Comparison of ENCODE assay signal across 9 cellular contexts in genomic region chr4:83212041-83212851, GRCh38.
DNase-seq lines count a peak whose midpoint lies in the region; ATAC-seq, FAIRE-seq and TF ChIP-seq lines count a peak whose summit lies in the region.
"Had no signal": no experiment of that assay in that cellular context is flagged by ENCODE, and none has a peak within 500 bp of the region (broad histone marks: within the 10 kb centered on the region; RNA-seq: fewer than 3 reads in every experiment).

No MANE protein-coding gene starts in this region.

- H3K36me3 ChIP-seq in KMS-11 (ENCODE audit: insufficient read depth) (no peaks in the 10 kb centered on the region), neural progenitor cell (no peaks in the 10 kb centered on the region)

- H3K27me3 ChIP-seq in KMS-11 (ENCODE audit: insufficient read depth, low read depth), result no peaks in the 10 kb centered on the region
- no peaks in the 10 kb centered on the region for H3K27me3 ChIP-seq in neural progenitor cell

- no peaks in the 10 kb centered on the region for H4K20me1 ChIP-seq in KMS-11 (ENCODE audit: insufficient read depth)
- no peaks in the 10 kb centered on the region for H4K20me1 ChIP-seq in neural progenitor cell (ENCODE audit: low read depth)

- peaks cover 5% of the 10 kb centered on the region for H3K9me3 ChIP-seq in neural progenitor cell (ENCODE audit: low read depth)

- no peak overlapping the region for H3K27ac Mint-ChIP-seq in neural progenitor cell
- H3K27ac Mint-ChIP-seq: dendritic cell treated with granulocyte-macrophage colony-stimulating factor and Interleukin-4, amounts not matched to agents 40 ng/mL and 50 ng/mL, for 4 days had no signal

- H3K9ac ChIP-seq in KMS-11 (no peak overlapping the region; the same call in 1 of the 2 replicates), neural progenitor cell (no peak overlapping the region)

- no peak overlapping the region for H2AFZ ChIP-seq in KMS-11 (ENCODE audit: low read depth)
- H2AFZ ChIP-seq in neural progenitor cell (replicated peaks), result no peak overlapping the region

- ATAC-seq in GM21528 (IDR thresholded peaks at IDR 0.05; ENCODE audit: low FRiP score, unreplicated experiment), result peak; percentile 93
- ATAC-seq in sciatic nerve, result peak; percentile 32

- H3K36me3 Mint-ChIP-seq in neural progenitor cell, result no peaks in the 10 kb centered on the region

- no peak overlapping the region for H3K4me3 Mint-ChIP-seq in neural progenitor cell
- H3K4me3 Mint-ChIP-seq: dendritic cell treated with granulocyte-macrophage colony-stimulating factor and Interleukin-4, amounts not matched to agents 40 ng/mL and 50 ng/mL, for 4 days had no signal

- peaks cover 4% of the 10 kb centered on the region for H3K9me3 Mint-ChIP-seq in neural progenitor cell
- H3K9me3 Mint-ChIP-seq: dendritic cell treated with granulocyte-macrophage colony-stimulating factor and Interleukin-4, amounts not matched to agents 40 ng/mL and 50 ng/mL, for 4 days had no signal

- DNase-seq in GM12865 (ENCODE audit: low read depth), result peak; percentile 90
- peak; percentile 33 for DNase-seq in activated T-helper 1 cell treated with Interleukin-2 at 50 U/mL for 16 hours (ENCODE audit: low read depth)
- no peak for DNase-seq in sciatic nerve (ENCODE audit: low spot score)
- no peak for DNase-seq in HTR-8/SVneo (ENCODE audit: insufficient read length, low spot score)
- no peak for DNase-seq in neural progenitor cell (ENCODE audit: low spot score)
- DNase-seq in H4 (ENCODE audit: low spot score), result no peak

- H3K79me2 ChIP-seq in KMS-11 (ENCODE audit: insufficient read depth, low read depth) (no peaks in the 10 kb centered on the region), neural progenitor cell (ENCODE audit: low read depth) (no peaks in the 10 kb centered on the region)

- FAIRE-seq in HTR-8/SVneo (lab: Jason Lieb, UNC), result no peak

- peaks cover 5% of the 10 kb centered on the region for H3K27me3 Mint-ChIP-seq in neural progenitor cell (ENCODE audit: insufficient read depth, low read depth)

- H3K4me2 ChIP-seq in KMS-11 (peak overlapping the region; percentile 53), neural progenitor cell (no peak overlapping the region)

- H3K4me3 ChIP-seq in GM12865 (ENCODE audit: low read depth, low read length) (no peak overlapping the region), KMS-11 (IDR thresholded peaks at IDR 0.05; ENCODE audit: insufficient read depth, low read depth, low read length) (peak overlapping the region; percentile 46), neural progenitor cell (no peak overlapping the region)

- intact Hi-C loops in sciatic nerve (cut with DNase I), result no loop called here

- TF ChIP-seq CTCF in GM12865 (IDR thresholded peaks at IDR 0.05; ENCODE audit: insufficient read depth, low read depth, low read length, missing control alignments) (no peak), KMS-11 (conservative IDR thresholded peaks at IDR 0.05; ENCODE audit: low read depth, low read length) (no peak), neural progenitor cell (IDR thresholded peaks at IDR 0.05) (no peak)

- peaks cover 93% of the 10 kb centered on the region for H3K4me1 ChIP-seq in KMS-11 (ENCODE audit: low read depth, poor library complexity, severe bottlenecking)
- no peaks in the 10 kb centered on the region for H3K4me1 ChIP-seq in neural progenitor cell

- H3K27ac ChIP-seq in KMS-11 (peak overlapping the region; percentile 72), neural progenitor cell (no peak overlapping the region)

- peaks cover 4% of the 10 kb centered on the region for H3K4me1 Mint-ChIP-seq in neural progenitor cell

- H3F3A ChIP-seq in neural progenitor cell (ENCODE audit: low read depth), result no peaks in the 10 kb centered on the region

Comparison
In these comparisons a context has a peak if more than half of its experiments do, and no peak if none do; other contexts are left out.
1. DNase-seq: peak in GM12865 (single experiment) and activated T-helper 1 cell treated with Interleukin-2 at 50 U/mL for 16 hours (single experiment); none in sciatic nerve (single experiment), HTR-8/SVneo (single experiment), neural progenitor cell (single experiment) and H4 (single experiment).